Comparison of ENCODE assay signal across 15 cellular contexts in the genomic region with DNA sequence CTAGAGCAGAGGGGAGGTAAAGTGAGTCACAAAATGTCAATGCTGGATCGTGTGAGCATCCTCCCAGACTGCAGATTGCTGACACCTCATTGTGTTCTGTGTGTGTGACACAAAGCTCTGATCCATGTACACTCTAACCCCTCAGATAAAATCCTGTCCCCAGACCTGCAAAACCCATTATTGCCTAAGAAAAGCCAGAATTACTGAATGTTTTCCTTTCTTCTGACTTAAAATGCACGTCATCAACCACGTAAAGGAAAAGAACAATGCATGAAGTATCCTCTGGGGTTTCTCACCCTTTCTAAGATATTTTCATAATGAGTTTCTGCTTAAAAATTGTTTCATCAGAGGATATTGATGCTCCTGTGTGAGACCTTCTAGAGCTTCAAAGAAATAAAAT.
DNase-seq lines count a peak whose midpoint lies in the region; ATAC-seq and TF ChIP-seq lines count a peak whose summit lies in the region.
"Had no signal": no experiment of that assay in that cellular context is flagged by ENCODE, and none has a peak within 500 bp of the region (broad histone marks: within the 10 kb centered on the region; RNA-seq: fewer than 3 reads in every experiment).

No MANE protein-coding gene starts in this region.

- CTCF ChIA-PET in activated CD4-positive, alpha-beta memory T cell treated with anti-CD3 and anti-CD28 coated beads, Interleukin-2, amount 10 ng/mL, durations not matched to agents 7 days and 5 days (lab: Charles Lee), result no interaction called here

- POLR2A ChIA-PET in activated CD4-positive, alpha-beta memory T cell treated with anti-CD3 and anti-CD28 coated beads, Interleukin-2, amount 10 ng/mL, durations not matched to agents 7 days and 5 days (lab: Charles Lee), result interaction anchor here (0.6 to 1.3 kb wide), 6 partner anchors 19 to 469 kb away, joined by 3 to 6 read pairs (median 4); no protein-coding TSS in a partner anchor

- no peaks in the 10 kb centered on the region for H3K27me3 Mint-ChIP-seq in activated CD4-positive, alpha-beta memory T cell treated with anti-CD3 and anti-CD28 coated beads, Interleukin-2, amount 10 ng/mL, durations not matched to agents 7 days and 5 days

- H3K4me1 Mint-ChIP-seq in activated CD4-positive, alpha-beta memory T cell treated with anti-CD3 and anti-CD28 coated beads, Interleukin-2, amount 10 ng/mL, durations not matched to agents 7 days and 5 days, result peaks cover 43% of the 10 kb centered on the region

- no peaks in the 10 kb centered on the region for H3K36me3 Mint-ChIP-seq in activated naive CD4-positive, alpha-beta T cell treated with anti-CD3 and anti-CD28 coated beads, Interleukin-2, amount 50 U/mL, for 72 hours
- H3K36me3 Mint-ChIP-seq in activated CD4-positive, alpha-beta memory T cell treated with anti-CD3 and anti-CD28 coated beads, Interleukin-2, amount 10 ng/mL, durations not matched to agents 7 days and 5 days (ENCODE audit: low read depth), result peaks cover 33% of the 10 kb centered on the region

- no peak for TF ChIP-seq CTCF in choroid plexus epithelial cell (conservative IDR thresholded peaks at IDR 0.05; ENCODE audit: low read depth, low read length)

- H3K4me3 ChIP-seq in choroid plexus epithelial cell (ENCODE audit: low read depth, low read length), result no peak overlapping the region
- H3K4me3 ChIP-seq: heart left ventricle had no signal

- H3K27ac Mint-ChIP-seq in activated naive CD4-positive, alpha-beta T cell treated with anti-CD3 and anti-CD28 coated beads, Interleukin-2, amount 50 U/mL, for 72 hours, result no peak overlapping the region
- H3K27ac Mint-ChIP-seq in activated CD4-positive, alpha-beta memory T cell treated with anti-CD3 and anti-CD28 coated beads, Interleukin-2, amount 10 ng/mL, durations not matched to agents 7 days and 5 days, result peak overlapping the region; percentile 84

- no peak overlapping the region for H3K4me3 Mint-ChIP-seq in activated CD4-positive, alpha-beta memory T cell treated with anti-CD3 and anti-CD28 coated beads, Interleukin-2, amount 10 ng/mL, durations not matched to agents 7 days and 5 days

- peak; percentile 81 to 98 for ATAC-seq in activated naive CD4-positive, alpha-beta T cell treated with anti-CD3 and anti-CD28 coated beads, Interleukin-2, amount 50 U/mL, for 72 hours
- ATAC-seq in stimulated activated naive CD8-positive, alpha-beta T cell treated with anti-CD3 and anti-CD28 coated beads, Interleukin-15, Interleukin-2, amounts not matched to agents 100 U/mL and 50 U/mL, for 24 hours, result peak; percentile 92
- no peak for ATAC-seq in HG02642 (IDR thresholded peaks at IDR 0.05; ENCODE audit: poor library complexity, unreplicated experiment)

- peaks cover 0 to 4% of the 10 kb centered on the region in 2 donors for H3K9me3 Mint-ChIP-seq in activated naive CD4-positive, alpha-beta T cell treated with anti-CD3 and anti-CD28 coated beads, Interleukin-2, amount 50 U/mL, for 72 hours
- H3K9me3 Mint-ChIP-seq in activated CD4-positive, alpha-beta memory T cell treated with anti-CD3 and anti-CD28 coated beads, Interleukin-2, amount 10 ng/mL, durations not matched to agents 7 days and 5 days, result peaks cover 22% of the 10 kb centered on the region

- DNase-seq in activated naive CD4-positive, alpha-beta T cell treated with anti-CD3 and anti-CD28 coated beads, Interleukin-2, amount 50 U/mL, for 72 hours (ENCODE audit: low spot score in 2 of 2), result no peak
- no peak for DNase-seq in activated naive CD4-positive, alpha-beta T cell (lab: John Stamatoyannopoulos, UW)
- peak; percentile 36 for DNase-seq in activated CD4-positive, alpha-beta memory T cell treated with anti-CD3 and anti-CD28 coated beads, Interleukin-2, amount 10 ng/mL, durations not matched to agents 7 days and 5 days
- DNase-seq in choroid plexus epithelial cell (ENCODE audit: low read depth) (peak; percentile 38), GF-D8 (lab: John Stamatoyannopoulos, UW) (no peak), EL (no peak)
- DNase-seq in stimulated activated naive CD8-positive, alpha-beta T cell treated with anti-CD3 and anti-CD28 coated beads, Interleukin-15, Interleukin-2, amounts not matched to agents 100 U/mL and 50 U/mL, for 24 hours, result no peak
- DNase-seq: activated gamma-delta T cell; anterior cingulate cortex; DND-41; effector memory CD4-positive, alpha-beta T cell; heart left ventricle; NCI-H1436; NCI-H526 had no signal

Comparison
In these comparisons a context has a peak if more than half of its experiments do, and no peak if none do; other contexts are left out.
1. DNase-seq: peak in activated CD4-positive, alpha-beta memory T cell treated with anti-CD3 and anti-CD28 coated beads, Interleukin-2, amount 10 ng/mL, durations not matched to agents 7 days and 5 days (single experiment) and choroid plexus epithelial cell (single experiment); none in activated naive CD4-positive, alpha-beta T cell treated with anti-CD3 and anti-CD28 coated beads, Interleukin-2, amount 50 U/mL, for 72 hours (0 of 2), activated naive CD4-positive, alpha-beta T cell (0 of 4), stimulated activated naive CD8-positive, alpha-beta T cell treated with anti-CD3 and anti-CD28 coated beads, Interleukin-15, Interleukin-2, amounts not matched to agents 100 U/mL and 50 U/mL, for 24 hours (single experiment), GF-D8 (single experiment) and EL (single experiment).